Comparison of ENCODE assay signal across 9 cellular contexts in the genomic region with DNA sequence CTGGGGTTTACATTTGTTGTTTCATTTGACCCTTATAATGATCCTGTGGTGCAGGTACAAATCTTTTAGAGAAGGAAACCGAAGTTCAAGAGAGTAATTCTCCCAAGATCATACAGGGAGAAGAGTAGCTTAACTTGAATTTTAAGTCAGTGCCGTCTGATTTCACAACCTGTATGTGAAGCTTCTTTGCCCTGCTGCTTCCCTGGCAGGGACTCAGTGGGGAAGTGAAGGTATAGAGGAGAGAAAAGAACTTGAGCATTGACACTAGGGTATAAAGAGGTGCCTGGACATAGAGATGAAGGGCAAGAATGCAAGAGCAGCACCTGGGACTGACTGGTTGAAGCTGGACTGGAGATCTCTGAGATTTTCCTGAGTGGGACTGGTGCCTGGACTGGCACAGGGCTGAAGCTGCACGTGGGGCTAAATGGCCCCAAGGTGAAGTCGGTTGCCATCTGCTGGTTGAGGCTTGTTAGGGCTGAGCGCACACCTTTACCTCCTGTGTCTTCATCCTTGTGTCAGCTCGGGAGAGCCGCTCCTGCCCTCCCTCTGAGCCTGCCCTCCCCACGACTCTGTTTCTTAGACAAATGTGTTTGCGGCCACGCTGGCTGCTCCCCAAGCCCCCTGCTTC. TPM values are rescaled to one million over a fixed set of nuclear protein-coding genes. Genes with fewer than 3 reads are reported as not detected.
A peak's percentile ranks its signal among the peaks of the same experiment; 100 is the strongest.
DNase-seq lines count a peak whose midpoint lies in the region; ATAC-seq, FAIRE-seq and TF ChIP-seq lines count a peak whose summit lies in the region.
"Had no signal": no experiment of that assay in that cellular context is flagged by ENCODE, and none has a peak within 500 bp of the region (broad histone marks: within the 10 kb centered on the region; RNA-seq: fewer than 3 reads in every experiment).

No MANE protein-coding gene starts in this region.

- H3K9me3 ChIP-seq in BE2C (no peaks in the 10 kb centered on the region), adipocyte (ENCODE audit: control insufficient read depth, low read length) (no peaks in the 10 kb centered on the region), keratinocyte (ENCODE audit: control insufficient read depth, low read depth, low read length) (no peaks in the 10 kb centered on the region)
- H3K9me3 ChIP-seq: HAP-1 had no signal

- no peaks in the 10 kb centered on the region for H3K9me1 ChIP-seq in keratinocyte (ENCODE audit: control insufficient read depth, extremely low read depth, insufficient read depth, low read length)

- H3K27ac ChIP-seq in keratinocyte (ENCODE audit: control insufficient read depth, insufficient read depth, low read length), result no peak overlapping the region

- H3K27me3 ChIP-seq in BE2C (no peaks in the 10 kb centered on the region), adipocyte (replicated peaks; ENCODE audit: control insufficient read depth, insufficient read depth, low read length) (no peaks in the 10 kb centered on the region), keratinocyte (ENCODE audit: control insufficient read depth, extremely low read depth, insufficient read depth, low read length) (no peaks in the 10 kb centered on the region)

- peak; percentile 62 for DNase-seq in BE2C
- DNase-seq in adipocyte (ENCODE audit: low read depth), result peak; percentile 16
- peak; percentile 13 for DNase-seq in keratinocyte (ENCODE audit: low read depth, low spot score)
- peak; percentile 15 for DNase-seq in stimulated activated CD8-positive, alpha-beta memory T cell treated with anti-CD3 and anti-CD28 coated beads, Interleukin-15, amount 100 ng/mL, for 1 hour (ENCODE audit: low read depth)
- no peak for DNase-seq in D721Med (ENCODE audit: insufficient read length, low spot score)

- H3K9ac ChIP-seq in adipocyte (ENCODE audit: low read length) (no peak overlapping the region), keratinocyte (ENCODE audit: control insufficient read depth, extremely low read depth, insufficient read depth, low read length) (no peak overlapping the region)

- no peaks in the 10 kb centered on the region for H4K20me1 ChIP-seq in keratinocyte (ENCODE audit: control insufficient read depth, extremely low read depth, insufficient read depth, low read length)

- no peak overlapping the region for H3K4me3 ChIP-seq in BE2C (ENCODE audit: low read depth, low read length)
- no peak overlapping the region for H3K4me3 ChIP-seq in adipocyte (ENCODE audit: low read length)
- H3K4me3 ChIP-seq in keratinocyte (ENCODE audit: control insufficient read depth in 2 of 3, extremely low read depth in 1 of 3, insufficient read depth in 2 of 3, low read depth in 1 of 3, low read length in 3 of 3), result no peak overlapping the region
- H3K4me3 ChIP-seq: HAP-1 had no signal

- H3K79me2 ChIP-seq in keratinocyte (ENCODE audit: control insufficient read depth, insufficient read depth, low read length), result peaks cover 8% of the 10 kb centered on the region

- H3K4me1 ChIP-seq in BE2C (peaks cover 20% of the 10 kb centered on the region), adipocyte (ENCODE audit: control insufficient read depth, insufficient read depth, low read length) (peaks cover 12% of the 10 kb centered on the region), keratinocyte (ENCODE audit: control insufficient read depth, extremely low read depth, insufficient read depth, low read length) (peaks cover 13% of the 10 kb centered on the region)

- TF ChIP-seq CTCF in BE2C (IDR thresholded peaks at IDR 0.05; ENCODE audit: low read depth, low read length) (peak; percentile 69), keratinocyte (optimal IDR thresholded peaks at IDR 0.05 in 1 of 3, IDR thresholded peaks at IDR 0.05 in 1 of 3, conservative IDR thresholded peaks at IDR 0.05 in 1 of 3; ENCODE audit: extremely low read depth in 1 of 3, insufficient read depth in 2 of 3, low read length in 3 of 3) (peak; percentile 93 to 98 (median 97)), D721Med (IDR thresholded peaks at IDR 0.05; ENCODE audit: insufficient read depth, missing control alignments) (no peak)

- no peaks in the 10 kb centered on the region for H3K36me3 ChIP-seq in BE2C
- no peaks in the 10 kb centered on the region for H3K36me3 ChIP-seq in adipocyte (ENCODE audit: control insufficient read depth, insufficient read depth, low read length, severe bottlenecking)
- no peaks in the 10 kb centered on the region for H3K36me3 ChIP-seq in keratinocyte (ENCODE audit: control insufficient read depth in 2 of 2, extremely low read depth in 1 of 2, insufficient read depth in 2 of 2, low read length in 2 of 2)
- H3K36me3 ChIP-seq: HAP-1 had no signal

- peak overlapping the region; percentile 23 for H3K4me2 ChIP-seq in keratinocyte (ENCODE audit: control insufficient read depth, extremely low read depth, insufficient read depth, low read depth, low read length)

- TF ChIP-seq POLR2A in Raji (IDR thresholded peaks at IDR 0.05; ENCODE audit: insufficient read depth, low read depth, low read length), result peak; percentile 42; the same call in 1 of the 2 replicates

- peak overlapping the region; percentile 19 for H2AFZ ChIP-seq in keratinocyte (ENCODE audit: control insufficient read depth, low read length)

- dilution Hi-C loops in keratinocyte (cut with MboI; ENCODE audit: extremely low pct_ligation_motif_present, low sequenced_read_pairs), result no loop called here

- ATAC-seq in GM19025 (IDR thresholded peaks at IDR 0.05; ENCODE audit: low read depth, unreplicated experiment) (peak; percentile 59), HG03159 (IDR thresholded peaks at IDR 0.05; ENCODE audit: unreplicated experiment) (peak; percentile 72)

- FAIRE-seq in keratinocyte (lab: Jason Lieb, UNC) (peak; percentile 78), D721Med (lab: Jason Lieb, UNC) (no peak)

RNA-seq across cellular contexts. Expression of a gene that starts 41.8 kb away (rescaled TPM):
- polyA plus RNA-seq in BE2C (2012; ENCODE audit: insufficient read depth, insufficient read length, low read depth), result 14.3 TPM
- 19.0 to 26.7 TPM (median 21.3 TPM) in 3 replicates for polyA plus RNA-seq in keratinocyte
- polyA plus RNA-seq in keratinocyte (2011; ENCODE audit: low read depth), result 4.5 TPM
- polyA plus RNA-seq in keratinocyte (2011; cell fraction: cytosol; rRNA removed), result 18.9 and 20.0 TPM in 2 replicates
- 19.1 and 19.3 TPM in 2 replicates for polyA plus RNA-seq in keratinocyte (2011; cell fraction: nucleus; rRNA removed)
- 10.0 and 14.7 TPM in 2 replicates for polyA plus RNA-seq in keratinocyte (2012; ENCODE audit: low replicate concordance)
- polyA minus RNA-seq in keratinocyte, result 37.4 to 50.5 TPM (median 43.2 TPM) in 3 replicates
- 20.9 TPM for polyA minus RNA-seq in keratinocyte (2011; cell fraction: cytosol; rRNA and poly(A)+ RNA removed)
- polyA minus RNA-seq in keratinocyte (2011; cell fraction: nucleus; rRNA and poly(A)+ RNA removed), result 31.3 and 45.8 TPM in 2 replicates

RNA-seq across cellular contexts. Expression of a gene that starts 42.4 kb away (rescaled TPM):
- 41.9 TPM for polyA plus RNA-seq in BE2C (2012; ENCODE audit: insufficient read depth, insufficient read length, low read depth)
- 37.8 to 41.4 TPM (median 41.1 TPM) in 3 replicates for polyA plus RNA-seq in keratinocyte
- 43.1 TPM for polyA plus RNA-seq in keratinocyte (2011; ENCODE audit: low read depth)
- 38.8 and 53.2 TPM in 2 replicates for polyA plus RNA-seq in keratinocyte (2011; cell fraction: cytosol; rRNA removed)
- polyA plus RNA-seq in keratinocyte (2011; cell fraction: nucleus; rRNA removed), result 17.2 and 17.6 TPM in 2 replicates
- polyA plus RNA-seq in keratinocyte (2012; ENCODE audit: low replicate concordance), result 22.5 and 30.9 TPM in 2 replicates
- 11.1 to 23.9 TPM (median 20.8 TPM) in 3 replicates for polyA minus RNA-seq in keratinocyte
- polyA minus RNA-seq in keratinocyte (2011; cell fraction: cytosol; rRNA and poly(A)+ RNA removed), result 15.3 TPM
- polyA minus RNA-seq in keratinocyte (2011; cell fraction: nucleus; rRNA and poly(A)+ RNA removed), result 7.8 and 11.9 TPM in 2 replicates
